In genomic region chr15:23565395-23566069, GRCh38 we compare ENCODE assay signal across 9 cellular contexts. TPM values are rescaled to one million over a fixed set of nuclear protein-coding genes. Genes with fewer than 3 reads are reported as not detected.
DNase-seq lines count a peak whose midpoint lies in the region; ATAC-seq, FAIRE-seq and TF ChIP-seq lines count a peak whose summit lies in the region.
"Had no signal": no experiment of that assay in that cellular context is flagged by ENCODE, and none has a peak within 500 bp of the region (broad histone marks: within the 10 kb centered on the region; RNA-seq: fewer than 3 reads in every experiment).

MKRN3 (plus strand) TSS chr15:23565674; CDS start chr15:23565783, 109 bp downstream.

- SMC1A ChIA-PET in GM12878 (lab: Charles Lee; ENCODE audit: uncharacterized antibody, unreplicated experiment): no interaction called here

- H4K20me1 ChIP-seq in GM12878 (ENCODE audit: control insufficient read depth, insufficient read depth): no peaks in the 10 kb centered on the region

- H3K27me3 ChIP-seq in SJCRH30 (no peaks in the 10 kb centered on the region), GM12878 (replicated peaks in 1 of 2; ENCODE audit: control insufficient read depth in 2 of 2, insufficient read depth in 2 of 2, low read length in 1 of 2) (no peaks in the 10 kb centered on the region), testis (no peaks in the 10 kb centered on the region)

- DNase-seq in AG04449 (ENCODE audit: low read depth, low spot score) (peak; percentile 4), HT1080 (ENCODE audit: low read depth) (peak; percentile 86), SJCRH30 (peak; percentile 54 to 70), GM12878 (ENCODE audit: low read depth, low spot score) (no peak), testis (peak; percentile 71)

- POLR2A ChIA-PET in AG04449 (lab: Yijun Ruan, JAX): no interaction called here
- POLR2A ChIA-PET in GM12878 (lab: Charles Lee): no interaction called here

- no peak within 1 kb of the TSS for H3K9ac ChIP-seq in GM12878 (ENCODE audit: control insufficient read depth, insufficient read depth, low read length)

- no TSS peak for BruUV-seq in GM12878 (replicated peaks; lab: Mats Ljungman, UMichigan)

- H3K4me2 ChIP-seq in GM12878 (ENCODE audit: control insufficient read depth, insufficient read depth): no peak within 1 kb of the TSS

- no peak for TF ChIP-seq EP300 in GM12878 (IDR thresholded peaks at IDR 0.05; ENCODE audit: borderline replicate concordance in 1 of 2, control insufficient read depth in 1 of 2, low read depth in 2 of 2, low read length in 2 of 2)

- TF ChIP-seq CTCF in AG04449 (IDR thresholded peaks at IDR 0.05; ENCODE audit: insufficient read depth, low read length, missing control alignments) (no peak), GM12878 (IDR thresholded peaks at IDR 0.05 in 2 of 3, conservative IDR thresholded peaks at IDR 0.05 in 1 of 3; ENCODE audit: control insufficient read depth in 2 of 3, extremely low read depth in 1 of 3, insufficient read depth in 1 of 3, low read depth in 3 of 3, low read length in 3 of 3) (no peak), testis (IDR thresholded peaks at IDR 0.05) (no peak)

- CTCF ChIA-PET in AG04449 (lab: Yijun Ruan, JAX): no interaction called here
- CTCF ChIA-PET in GM12878 (lab: Yijun Ruan, JAX): no interaction called here

- 58% methylated on average over 23 of the region's 27 CpGs for WGBS in GM12878 (ENCODE audit: insufficient coverage, insufficient replicate concordance, low lambda C conversion rate, missing lambda C conversion rate)
- WGBS in mesodermal cell (ENCODE audit: insufficient coverage in 2 of 2), 2 experiments: 85 to 87% methylated on average over 24 to 27 of the region's 27 CpGs
- 53 to 79% methylated on average over 19 to 25 of the region's 27 CpGs for WGBS in testis, 2 donors

- no peak for TF ChIP-seq RAD21 in GM12878 (IDR thresholded peaks at IDR 0.05; ENCODE audit: insufficient read depth, low read depth, low read length)

- RAD21 ChIA-PET in GM12878 (lab: Charles Lee; ENCODE audit: unreplicated experiment): no interaction called here

- H3K9me3 ChIP-seq in SJCRH30 (replicated peaks) (no peaks in the 10 kb centered on the region), GM12878 (replicated peaks; ENCODE audit: control insufficient read depth, insufficient read depth, low read length) (no peaks in the 10 kb centered on the region; the same call in 2 of the 3 replicates), mesodermal cell (ENCODE audit: control insufficient read depth, low read length) (peaks cover 22% of the 10 kb centered on the region), testis (no peaks in the 10 kb centered on the region)

- peak within 1 kb of the TSS; percentile 61 for H3K4me3 ChIP-seq in AG04449 (ENCODE audit: low read depth, low read length)
- H3K4me3 ChIP-seq in SJCRH30: peak within 1 kb of the TSS; percentile 70
- no peak within 1 kb of the TSS for H3K4me3 ChIP-seq in GM12878
- no peak within 1 kb of the TSS for H3K4me3 ChIP-seq in mesodermal cell (ENCODE audit: extremely low read depth, insufficient read depth, low read length, poor library complexity, severe bottlenecking)
- H3K4me3 ChIP-seq in testis: peak within 1 kb of the TSS; percentile 62 to 63

- FAIRE-seq in GM12878 (lab: Jason Lieb, UNC): no peak
- FAIRE-seq: G401.6 had no signal

- H3K79me2 ChIP-seq in GM12878 (ENCODE audit: control insufficient read depth, insufficient read depth, low read length): no peaks in the 10 kb centered on the region

- H3K36me3 ChIP-seq in SJCRH30 (no peaks in the 10 kb centered on the region), GM12878 (ENCODE audit: control insufficient read depth in 2 of 2, insufficient read depth in 2 of 2, low read length in 1 of 2) (no peaks in the 10 kb centered on the region), mesodermal cell (ENCODE audit: control insufficient read depth, insufficient read depth, low read length) (no peaks in the 10 kb centered on the region), testis (ENCODE audit: low read depth, missing control alignments) (no peaks in the 10 kb centered on the region)

- TF ChIP-seq POLR2A in GM12878 (IDR thresholded peaks at IDR 0.05; ENCODE audit: low read depth, low read length) (no peak; the same call in 1 of the 2 replicates), testis (IDR thresholded peaks at IDR 0.05) (no peak)

- intact Hi-C loops in GM12878 (cut with micrococcal nuclease; ENCODE audit: unreplicated experiment) (no loop called here), testis (cut with DNase I; ENCODE audit: low total_unique reads) (no loop called here)

- in situ Hi-C loops in GM12878 (cut with MboI): no loop called here

- no peaks in the 10 kb centered on the region; the same call in 1 of the 2 replicates for H3K4me1 ChIP-seq in SJCRH30
- no peaks in the 10 kb centered on the region for H3K4me1 ChIP-seq in GM12878 (ENCODE audit: control insufficient read depth, insufficient read depth, low read length)
- peaks cover under 1% of the 10 kb centered on the region for H3K4me1 ChIP-seq in mesodermal cell (ENCODE audit: control insufficient read depth, insufficient read depth, low read length, poor library complexity, severe bottlenecking)
- H3K4me1 ChIP-seq in testis: no peaks in the 10 kb centered on the region

- H3K27ac ChIP-seq in SJCRH30 (peak within 1 kb of the TSS; percentile 83), GM12878 (ENCODE audit: control insufficient read depth, insufficient read depth) (no peak within 1 kb of the TSS), mesodermal cell (ENCODE audit: low read depth, low read length, severe bottlenecking) (peak within 1 kb of the TSS; percentile 18), testis (peak within 1 kb of the TSS in 1 of 2 donors; percentile 69)

- no peak within 1 kb of the TSS for H2AFZ ChIP-seq in GM12878 (ENCODE audit: control insufficient read depth, low read depth, low read length)

- no peak for ATAC-seq in GM12878
- no peak for ATAC-seq in HG03565 (IDR thresholded peaks at IDR 0.05; ENCODE audit: unreplicated experiment)
- ATAC-seq in GM19463 (IDR thresholded peaks at IDR 0.05; ENCODE audit: unreplicated experiment): no peak

TF ChIP-seq in GM12878, 131 proteins besides CTCF, POLR2A, EP300 and RAD21:
- TF ChIP-seq BHLHE40 (IDR thresholded peaks at IDR 0.05; ENCODE audit: borderline replicate concordance in 1 of 2, low read depth in 2 of 2, low read length in 1 of 2): no peak
- TF ChIP-seq, protein P1, sequence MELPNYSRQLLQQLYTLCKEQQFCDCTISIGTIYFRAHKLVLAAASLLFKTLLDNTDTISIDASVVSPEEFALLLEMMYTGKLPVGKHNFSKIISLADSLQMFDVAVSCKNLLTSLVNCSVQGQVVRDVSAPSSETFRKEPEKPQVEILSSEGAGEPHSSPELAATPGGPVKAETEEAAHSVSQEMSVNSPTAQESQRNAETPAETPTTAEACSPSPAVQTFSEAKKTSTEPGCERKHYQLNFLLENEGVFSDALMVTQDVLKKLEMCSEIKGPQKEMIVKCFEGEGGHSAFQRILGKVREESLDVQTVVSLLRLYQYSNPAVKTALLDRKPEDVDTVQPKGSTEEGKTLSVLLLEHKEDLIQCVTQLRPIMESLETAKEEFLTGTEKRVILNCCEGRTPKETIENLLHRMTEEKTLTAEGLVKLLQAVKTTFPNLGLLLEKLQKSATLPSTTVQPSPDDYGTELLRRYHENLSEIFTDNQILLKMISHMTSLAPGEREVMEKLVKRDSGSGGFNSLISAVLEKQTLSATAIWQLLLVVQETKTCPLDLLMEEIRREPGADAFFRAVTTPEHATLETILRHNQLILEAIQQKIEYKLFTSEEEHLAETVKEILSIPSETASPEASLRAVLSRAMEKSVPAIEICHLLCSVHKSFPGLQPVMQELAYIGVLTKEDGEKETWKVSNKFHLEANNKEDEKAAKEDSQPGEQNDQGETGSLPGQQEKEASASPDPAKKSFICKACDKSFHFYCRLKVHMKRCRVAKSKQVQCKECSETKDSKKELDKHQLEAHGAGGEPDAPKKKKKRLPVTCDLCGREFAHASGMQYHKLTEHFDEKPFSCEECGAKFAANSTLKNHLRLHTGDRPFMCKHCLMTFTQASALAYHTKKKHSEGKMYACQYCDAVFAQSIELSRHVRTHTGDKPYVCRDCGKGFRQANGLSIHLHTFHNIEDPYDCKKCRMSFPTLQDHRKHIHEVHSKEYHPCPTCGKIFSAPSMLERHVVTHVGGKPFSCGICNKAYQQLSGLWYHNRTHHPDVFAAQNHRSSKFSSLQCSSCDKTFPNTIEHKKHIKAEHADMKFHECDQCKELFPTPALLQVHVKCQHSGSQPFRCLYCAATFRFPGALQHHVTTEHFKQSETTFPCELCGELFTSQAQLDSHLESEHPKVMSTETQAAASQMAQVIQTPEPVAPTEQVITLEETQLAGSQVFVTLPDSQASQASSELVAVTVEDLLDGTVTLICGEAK (IDR thresholded peaks at IDR 0.05; ENCODE audit: borderline replicate concordance): peak; percentile 74

RNA-seq across cellular contexts. Expression of gene MKRN3, which starts in this region (rescaled TPM):
- total RNA-seq in HT1080 (2014; rRNA removed; shearing (Covaris generic)): 14.5 and 14.6 TPM in 2 replicates
- polyA plus RNA-seq in HT1080 (2015; cell fraction: cytosol; rRNA removed): 7.6 and 14.0 TPM in 2 replicates
- 19.7 and 21.3 TPM in 2 replicates for polyA plus RNA-seq in HT1080 (2015; cell fraction: nucleus; rRNA removed)
- 4.8 and 4.9 TPM in 2 replicates for total RNA-seq in SJCRH30 (2014; rRNA removed; shearing (Covaris generic))
- not detected in 2 replicates for total RNA-seq in GM12878 (2013; cell fraction: nucleolus; rRNA removed)
- not detected in 2 replicates for total RNA-seq in GM12878 (2014; rRNA removed)
- not detected in 2 replicates for total RNA-seq in GM12878 (2014; rRNA removed; fragmentation: Illumina TruSeq; extraction: Trizol)
- not detected in 2 replicates for total RNA-seq in GM12878 (2021)
- not detected for polyA plus RNA-seq in GM12878 (2011; ENCODE audit: low read depth)
- 0.86 and 1.1 TPM in 2 replicates for polyA plus RNA-seq in GM12878 (2011; rRNA removed)
- polyA plus RNA-seq in GM12878 (2011; cell fraction: cytosol; rRNA removed): 0.69 and 1.1 TPM in 2 replicates
- polyA plus RNA-seq in GM12878 (2011; cell fraction: nucleus; rRNA removed): 1.0 and 1.4 TPM in 2 replicates
- polyA plus RNA-seq in GM12878 (2012): not detected in 2 replicates
- not detected in 2 replicates for polyA plus RNA-seq in GM12878 (2014; fragmentation: Illumina TruSeq; extraction: Trizol)
- not detected for polyA plus RNA-seq in GM12878 (2014; fragmentation: Nextera tagmentation; extraction: Ambion mirVana)
- not detected in 2 replicates for polyA plus RNA-seq in GM12878 (2014; rRNA removed)
- polyA plus RNA-seq in GM12878 (2016; fragmentation: Nextera tagmentation; extraction: Ambion mirVana): under 1 TPM in 1 of 2 experiments, not detected in 1; 0.30 TPM
- polyA minus RNA-seq in GM12878 (2011; rRNA and poly(A)+ RNA removed): 0.66 and 1.2 TPM in 2 replicates
- not detected in 2 replicates for polyA minus RNA-seq in GM12878 (2011; cell fraction: cytosol; rRNA and poly(A)+ RNA removed)
- 1.3 and 1.5 TPM in 2 replicates for polyA minus RNA-seq in GM12878 (2011; cell fraction: nucleus; rRNA and poly(A)+ RNA removed)
- 0.18 TPM for polyA plus RNA-seq in mesodermal cell (2013, experiment 1 of 2)
- polyA plus RNA-seq in mesodermal cell (2013, experiment 2 of 2): not detected
- total RNA-seq in testis: 1 to 10 TPM; 6.4 to 7.8 TPM
- polyA plus RNA-seq in testis (ENCODE audit: insufficient read depth, low read depth, low replicate concordance): 4.5 TPM

Comparison
In these comparisons a context has a peak if more than half of its experiments do, and no peak if none do; other contexts are left out.
1. H3K4me3 ChIP-seq: peak in AG04449 (single experiment), SJCRH30 (single experiment) and testis (2 of 2); none in GM12878 (single experiment) and mesodermal cell (single experiment).